ENCODE assay signal across 16 cellular contexts in genomic region chr7:19939746-19940145, GRCh38.
DNase-seq lines count a peak whose midpoint lies in the region; ATAC-seq, FAIRE-seq and TF ChIP-seq lines count a peak whose summit lies in the region.
"Had no signal": no experiment of that assay in that cellular context is flagged by ENCODE, and none has a peak within 500 bp of the region (broad histone marks: within the 10 kb centered on the region; RNA-seq: fewer than 3 reads in every experiment).

No MANE protein-coding gene starts in this region.

- no peak overlapping the region for H3K4me3 ChIP-seq in breast epithelium
- no peak overlapping the region for H3K4me3 ChIP-seq in kidney (ENCODE audit: low read length in 2 of 2)
- H3K4me3 ChIP-seq: lung had no signal

- H3K9ac ChIP-seq in kidney (ENCODE audit: low read length in 2 of 2): no peak overlapping the region

- H3K27ac ChIP-seq in breast epithelium: no peak overlapping the region
- H3K27ac ChIP-seq in foreskin keratinocyte: peak overlapping the region; percentile 12
- no peak overlapping the region for H3K27ac ChIP-seq in kidney (ENCODE audit: low read depth in 2 of 2, low read length in 2 of 2)
- H3K27ac ChIP-seq: 22Rv1 had no signal

- POLR2A ChIA-PET in MCF 10A (lab: Yijun Ruan, JAX) (no interaction called here), WTC11 (lab: Charles Lee) (no interaction called here)

- no peaks in the 10 kb centered on the region for H3K36me3 Mint-ChIP-seq in MCF 10A (ENCODE audit: insufficient read depth, unreplicated experiment)
- H3K36me3 Mint-ChIP-seq in WTC11: peaks cover 45% of the 10 kb centered on the region
- H3K36me3 Mint-ChIP-seq: activated naive CD8-positive, alpha-beta T cell had no signal

- no peaks in the 10 kb centered on the region for H3K36me3 ChIP-seq in breast epithelium
- no peaks in the 10 kb centered on the region for H3K36me3 ChIP-seq in kidney (ENCODE audit: control insufficient read depth in 1 of 2, insufficient read depth in 2 of 2, low read length in 2 of 2)

- peaks cover 3% of the 10 kb centered on the region for H3K4me1 Mint-ChIP-seq in MCF 10A (ENCODE audit: insufficient read depth, unreplicated experiment)
- H3K4me1 Mint-ChIP-seq in WTC11: no peaks in the 10 kb centered on the region
- H3K4me1 Mint-ChIP-seq: neural crest cell had no signal

- no peaks in the 10 kb centered on the region for H3K4me1 ChIP-seq in breast epithelium
- H3K4me1 ChIP-seq in foreskin keratinocyte: peaks cover 14% of the 10 kb centered on the region
- no peaks in the 10 kb centered on the region for H3K4me1 ChIP-seq in kidney (ENCODE audit: control insufficient read depth in 1 of 2, insufficient read depth in 1 of 2, low read depth in 1 of 2, low read length in 2 of 2)

- FAIRE-seq in kidney (lab: Jason Lieb, UNC): no peak

- peaks cover 0 to 21% of the 10 kb centered on the region in 2 donors for H3K9me3 ChIP-seq in breast epithelium
- no peaks in the 10 kb centered on the region for H3K9me3 ChIP-seq in kidney (ENCODE audit: control insufficient read depth in 1 of 2, low read length in 2 of 2)

- H3K27ac Mint-ChIP-seq in MCF 10A (ENCODE audit: low read depth, unreplicated experiment) (peak overlapping the region; percentile 49), WTC11 (peak overlapping the region; percentile 74)
- H3K27ac Mint-ChIP-seq: activated naive CD8-positive, alpha-beta T cell had no signal

- no peak overlapping the region for H3K4me3 Mint-ChIP-seq in MCF 10A (ENCODE audit: unreplicated experiment)
- H3K4me3 Mint-ChIP-seq in WTC11: no peak overlapping the region
- H3K4me3 Mint-ChIP-seq: activated naive CD8-positive, alpha-beta T cell; neural crest cell had no signal

- no peak for ATAC-seq in WTC11
- peak; percentile 98 for ATAC-seq in foreskin keratinocyte
- ATAC-seq in GM18858 (IDR thresholded peaks at IDR 0.05; ENCODE audit: unreplicated experiment): no peak
- no peak for ATAC-seq in left colon
- ATAC-seq: activated CD4-positive, CD25-positive, alpha-beta regulatory T cell treated with anti-CD3 and anti-CD28 coated beads, Interleukin-2, amount 50 U/mL, for 24 hours had no signal

- TF ChIP-seq CTCF in MCF 10A (IDR thresholded peaks at IDR 0.05; ENCODE audit: unreplicated experiment): no peak
- TF ChIP-seq CTCF in breast epithelium (IDR thresholded peaks at IDR 0.05): no peak
- TF ChIP-seq CTCF in WTC11 (IDR thresholded peaks at IDR 0.05): no peak
- no peak for TF ChIP-seq CTCF in foreskin keratinocyte (conservative IDR thresholded peaks at IDR 0.05)
- no peak for TF ChIP-seq CTCF in kidney (IDR thresholded peaks at IDR 0.05; ENCODE audit: borderline replicate concordance, extremely low read depth, insufficient read depth)

- TF ChIP-seq POLR2A in breast epithelium (IDR thresholded peaks at IDR 0.05): no peak

- no TSS peak for BruUV-seq in MCF 10A (replicated peaks; lab: Mats Ljungman, UMichigan)

- H3K27me3 Mint-ChIP-seq in MCF 10A (ENCODE audit: insufficient read depth, unreplicated experiment) (no peaks in the 10 kb centered on the region), WTC11 (ENCODE audit: low read depth) (no peaks in the 10 kb centered on the region)
- H3K27me3 Mint-ChIP-seq: activated naive CD8-positive, alpha-beta T cell had no signal

- CTCF ChIA-PET in MCF 10A (lab: Yijun Ruan, JAX): no interaction called here
- CTCF ChIA-PET in WTC11 (lab: Charles Lee): no interaction called here

- H3K9me3 Mint-ChIP-seq in MCF 10A (ENCODE audit: unreplicated experiment): peaks cover 12% of the 10 kb centered on the region
- H3K9me3 Mint-ChIP-seq in WTC11: peaks cover 3% of the 10 kb centered on the region

- intact Hi-C loops in MCF 10A (cut with micrococcal nuclease) (no loop called here), breast epithelium (cut with DNase I; ENCODE audit: low total_unique reads) (no loop called here), kidney (cut with DNase I) (no loop called here), left colon (cut with DNase I, micrococcal nuclease) (no loop called here)

- DNase-seq in MCF 10A (ENCODE audit: unreplicated experiment) (peak; percentile 16), breast epithelium (ENCODE audit: low spot score in 2 of 2) (no peak), WTC11 (ENCODE audit: low spot score) (no peak), foreskin keratinocyte (peak; percentile 81 to 89), kidney (no peak), NCI-H345 treated with DMSO at 0.1 percent for 48 hours (lab: John Stamatoyannopoulos, UW; ENCODE audit: unreplicated experiment) (no peak), left colon (no peak)
- DNase-seq: activated CD8-positive, alpha-beta memory T cell treated with anti-CD3 and anti-CD28 coated beads, Interleukin-2, amount 50 U/mL, for 48 hours; cerebellar nuclear complex; stimulated activated naive CD4-positive, alpha-beta T cell had no signal

- no peaks in the 10 kb centered on the region for H3K27me3 ChIP-seq in breast epithelium
- no peaks in the 10 kb centered on the region for H3K27me3 ChIP-seq in foreskin keratinocyte

TF ChIP-seq in WTC11, 78 proteins besides CTCF, POLR2A, EP300 and RAD21 (continues in another document):
- TF ChIP-seq NR2C2 (CRISPR knock-in tag; IDR thresholded peaks at IDR 0.05): no peak
- TF ChIP-seq GTF2I (CRISPR knock-in tag; conservative IDR thresholded peaks at IDR 0.05): no peak
- no peak for TF ChIP-seq ZNF671 (CRISPR knock-in tag; IDR thresholded peaks at IDR 0.05)
- TF ChIP-seq PRDM15 (CRISPR knock-in tag; IDR thresholded peaks at IDR 0.05): no peak
- no peak for TF ChIP-seq FOXK1 (CRISPR knock-in tag; IDR thresholded peaks at IDR 0.05)
- TF ChIP-seq MYBL2 (CRISPR knock-in tag; IDR thresholded peaks at IDR 0.05): no peak
- no peak for TF ChIP-seq ARID4B (CRISPR knock-in tag; IDR thresholded peaks at IDR 0.05; ENCODE audit: borderline replicate concordance)
- TF ChIP-seq GRHL2 (CRISPR knock-in tag; IDR thresholded peaks at IDR 0.05; ENCODE audit: insufficient replicate concordance, severe bottlenecking): no peak
- no peak for TF ChIP-seq RORB (CRISPR knock-in tag; IDR thresholded peaks at IDR 0.05)
- no peak for TF ChIP-seq FOXJ3 (CRISPR knock-in tag; IDR thresholded peaks at IDR 0.05; ENCODE audit: borderline replicate concordance)
- no peak for TF ChIP-seq JAZF1 (CRISPR knock-in tag; IDR thresholded peaks at IDR 0.05)

Comparison
In these comparisons a context has a peak if more than half of its experiments do, and no peak if none do; other contexts are left out.
1. DNase-seq: peak in MCF 10A (single experiment) and foreskin keratinocyte (2 of 2); none in breast epithelium (0 of 2), WTC11 (single experiment), kidney (single experiment), NCI-H345 treated with DMSO at 0.1 percent for 48 hours (single experiment) and left colon (0 of 2).